Comparison of ENCODE assay signal across 8 cellular contexts in the genomic region with DNA sequence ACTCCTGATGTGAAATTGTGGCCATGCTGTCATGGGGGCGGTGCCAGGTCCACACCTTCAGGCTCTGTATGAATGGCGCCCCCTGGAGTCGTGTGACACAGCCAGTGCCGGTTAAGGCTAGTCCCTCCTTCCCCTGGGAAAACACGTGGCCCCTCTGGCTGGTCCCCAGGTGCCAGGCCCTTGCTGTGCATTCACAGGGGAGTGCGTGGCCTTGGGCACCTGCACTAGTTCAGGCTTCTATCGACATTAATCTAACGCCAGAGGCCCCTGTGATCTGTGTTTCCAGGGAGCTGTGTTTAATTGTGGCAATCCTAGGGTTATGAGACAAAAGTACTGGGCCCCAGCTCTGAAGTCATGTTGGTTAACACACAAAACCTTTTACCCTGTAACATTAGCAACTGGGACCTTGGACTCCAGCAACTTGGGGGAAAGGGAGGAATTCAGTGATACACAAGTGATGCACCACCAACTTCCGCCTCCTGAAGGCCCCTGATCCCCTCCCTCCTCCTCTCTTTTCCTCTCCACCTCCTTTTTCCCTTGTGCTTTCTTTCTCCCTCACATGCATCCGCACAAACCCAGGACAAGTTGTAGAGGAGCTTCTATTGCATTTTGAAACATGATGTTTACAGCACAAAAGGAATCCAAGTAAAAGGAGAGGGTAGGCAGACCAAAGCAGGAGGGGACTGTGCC.
DNase-seq lines count a peak whose midpoint lies in the region; ATAC-seq and TF ChIP-seq lines count a peak whose summit lies in the region.

No MANE protein-coding gene starts in this region.

- peak overlapping the region in 1 of 59 donors; percentile 21 for H3K27ac ChIP-seq in dorsolateral prefrontal cortex

- no peaks in the 10 kb centered on the region for H3K27me3 Mint-ChIP-seq in activated CD4-positive, alpha-beta T cell treated with anti-CD3 and anti-CD28 coated beads, Interleukin-2, amount 10 ng/mL, durations not matched to agents 7 days and 5 days

- peaks cover 33% of the 10 kb centered on the region for H3K4me1 Mint-ChIP-seq in activated CD4-positive, alpha-beta T cell treated with anti-CD3 and anti-CD28 coated beads, Interleukin-2, amount 10 ng/mL, durations not matched to agents 7 days and 5 days

- ATAC-seq in HG03457 (IDR thresholded peaks at IDR 0.05; ENCODE audit: unreplicated experiment): peak; percentile 41

- H3K27me3 ChIP-seq in dorsolateral prefrontal cortex: peaks cover 0 to 6% (median 0%) of the 10 kb centered on the region in 45 donors

- CTCF ChIA-PET in activated CD4-positive, alpha-beta T cell treated with anti-CD3 and anti-CD28 coated beads, Interleukin-2, amount 10 ng/mL, durations not matched to agents 7 days and 5 days (lab: Charles Lee): interaction anchor here (0.8 to 1.3 kb wide), 6 partner anchors 14 to 525 kb away, joined by 3 to 4 read pairs (median 3); no protein-coding TSS in a partner anchor

- DNase-seq in SIG-M5 treated with dmso at 0.1 percent for 504 hours (lab: John Stamatoyannopoulos, UW; ENCODE audit: unreplicated experiment) (peak; percentile 57), SIG-M5 (lab: John Stamatoyannopoulos, UW) (no peak), NCI-H526 treated with DMSO at 0.1 percent for 48 hours (lab: John Stamatoyannopoulos, UW) (peak; percentile 87), dorsolateral prefrontal cortex (peak in 9 of 10 donors; percentile 50 to 76 (median 71)), medulla oblongata (ENCODE audit: extremely low spot score) (peak; percentile 82)
- DNase-seq in activated CD4-positive, alpha-beta T cell treated with anti-CD3 and anti-CD28 coated beads, Interleukin-2, amount 10 ng/mL, durations not matched to agents 7 days and 5 days: peak; percentile 80
- peak; percentile 34 to 43 for DNase-seq in stimulated activated CD8-positive, alpha-beta memory T cell treated with anti-CD3 and anti-CD28 coated beads, Interleukin-4, amount 100 ng/mL, for 1 hour (ENCODE audit: low read depth in 2 of 2, low spot score in 1 of 2)

- H3K9me3 Mint-ChIP-seq in activated CD4-positive, alpha-beta T cell treated with anti-CD3 and anti-CD28 coated beads, Interleukin-2, amount 10 ng/mL, durations not matched to agents 7 days and 5 days: no peaks in the 10 kb centered on the region

- POLR2A ChIA-PET in activated CD4-positive, alpha-beta T cell treated with anti-CD3 and anti-CD28 coated beads, Interleukin-2, amount 10 ng/mL, durations not matched to agents 7 days and 5 days (lab: Charles Lee): no interaction called here

- intact Hi-C loops in dorsolateral prefrontal cortex (cut with DNase I): no loop called here

- peaks cover 21% of the 10 kb centered on the region for H3K36me3 Mint-ChIP-seq in activated CD4-positive, alpha-beta T cell treated with anti-CD3 and anti-CD28 coated beads, Interleukin-2, amount 10 ng/mL, durations not matched to agents 7 days and 5 days (ENCODE audit: low read depth)

- no peak overlapping the region for H3K4me3 Mint-ChIP-seq in activated CD4-positive, alpha-beta T cell treated with anti-CD3 and anti-CD28 coated beads, Interleukin-2, amount 10 ng/mL, durations not matched to agents 7 days and 5 days

- H3K27ac Mint-ChIP-seq in activated CD4-positive, alpha-beta T cell treated with anti-CD3 and anti-CD28 coated beads, Interleukin-2, amount 10 ng/mL, durations not matched to agents 7 days and 5 days: no peak overlapping the region

- H3K4me3 ChIP-seq in dorsolateral prefrontal cortex: no peak overlapping the region

- peak in 55 of 56 donors; percentile 15 to 74 (median 57) for TF ChIP-seq CTCF in dorsolateral prefrontal cortex (IDR thresholded peaks at IDR 0.05 in 54 of 56, conservative IDR thresholded peaks at IDR 0.05 in 2 of 56; ENCODE audit: low read depth in 1 of 56, partially characterized antibody in 56 of 56)
